Comparison of ENCODE assay signal across 8 cellular contexts in the genomic region with DNA sequence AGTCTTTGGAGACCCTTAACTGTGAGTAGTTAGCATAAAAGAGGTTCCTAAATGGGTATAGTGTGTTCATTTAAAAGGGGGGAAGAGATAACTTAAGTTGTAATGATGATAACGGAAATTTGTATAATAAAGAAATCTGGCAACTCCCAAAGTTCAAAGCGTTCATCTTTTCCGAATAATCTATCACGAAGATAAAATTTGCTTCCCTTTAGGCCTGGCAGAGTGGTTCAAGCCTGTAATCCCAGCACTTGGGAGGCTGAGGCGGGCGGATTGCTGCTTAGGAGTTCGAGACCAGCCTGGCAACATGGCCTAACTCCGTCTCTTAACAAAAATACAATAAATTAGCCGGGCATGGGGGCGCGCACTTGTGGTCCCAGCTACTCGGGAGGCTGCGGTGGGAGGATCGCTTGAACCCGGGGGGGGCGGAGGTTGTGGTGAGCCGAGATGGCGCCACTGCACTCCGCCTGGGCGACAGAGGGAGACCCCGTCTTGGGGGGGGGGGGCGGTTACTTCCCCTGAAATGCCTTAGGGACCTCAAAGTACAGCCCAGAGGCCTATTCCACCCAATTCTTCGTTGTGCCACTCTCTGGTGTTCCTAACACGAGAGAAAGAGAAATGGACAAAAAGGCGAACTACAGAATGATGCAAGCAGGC. TPM values are rescaled to one million over a fixed set of nuclear protein-coding genes. Genes with fewer than 3 reads are reported as not detected.
DNase-seq lines count a peak whose midpoint lies in the region; ATAC-seq and TF ChIP-seq lines count a peak whose summit lies in the region.

No MANE protein-coding gene starts in this region.

- H3K36me3 Mint-ChIP-seq in CD14-positive monocyte, result peaks cover 30 to 41% of the 10 kb centered on the region in 2 donors

- WGBS in heart right ventricle, 2 donors, result 24% methylated on average over 25 of the region's 25 CpGs
- WGBS in sigmoid colon, 2 donors, result 10 to 24% methylated on average over 25 of the region's 25 CpGs

- peaks cover 0 to 2% (median 0%) of the 10 kb centered on the region in 7 donors for H3K9me3 Mint-ChIP-seq in CD14-positive monocyte

- no peaks in the 10 kb centered on the region for H3K9me3 ChIP-seq in heart right ventricle
- no peaks in the 10 kb centered on the region for H3K9me3 ChIP-seq in sigmoid colon

- H3K27me3 ChIP-seq in heart right ventricle, result no peaks in the 10 kb centered on the region
- H3K27me3 ChIP-seq in sigmoid colon, result no peaks in the 10 kb centered on the region

- TF ChIP-seq CTCF in CD14-positive monocyte (IDR thresholded peaks at IDR 0.05) (no peak), heart right ventricle (IDR thresholded peaks at IDR 0.05) (no peak), sigmoid colon (IDR thresholded peaks at IDR 0.05) (no peak)

- peak; percentile 48 for DNase-seq in CD14-positive monocyte (ENCODE audit: low spot score)
- peak; percentile 51 for DNase-seq in MV-4-11 (lab: John Stamatoyannopoulos, UW)
- DNase-seq in activated effector memory CD4-positive, alpha-beta T cell treated with anti-CD3 and anti-CD28 coated beads, Interleukin-2, amount 50 U/mL, for 16 hours, result peak; percentile 77
- peak; percentile 32 to 37 for DNase-seq in heart right ventricle
- DNase-seq in sigmoid colon, result no peak
- no peak for DNase-seq in mucosa of gallbladder (ENCODE audit: low spot score)

- peaks cover 0 to 3% (median 0%) of the 10 kb centered on the region in 3 donors for H3K27me3 Mint-ChIP-seq in CD14-positive monocyte (ENCODE audit: low read depth in 3 of 3)

- H3K36me3 ChIP-seq in heart right ventricle, result peaks cover 0 to 37% (median 13%) of the 10 kb centered on the region in 9 donors
- peaks cover 0 to 20% (median 1%) of the 10 kb centered on the region in 4 donors for H3K36me3 ChIP-seq in sigmoid colon

- H3K4me3 Mint-ChIP-seq in CD14-positive monocyte, result peak overlapping the region; percentile 95 to 96

- ATAC-seq in heart right ventricle, result peak; percentile 11 to 55 (median 29)
- no peak for ATAC-seq in GM21447 (IDR thresholded peaks at IDR 0.05; ENCODE audit: unreplicated experiment)
- ATAC-seq in HG03108 (IDR thresholded peaks at IDR 0.05; ENCODE audit: unreplicated experiment), result no peak

- H3K27ac ChIP-seq in heart right ventricle (peak overlapping the region; percentile 65 to 98 (median 92)), sigmoid colon (peak overlapping the region; percentile 90 to 94 (median 92))

- intact Hi-C loops in CD14-positive monocyte (cut with micrococcal nuclease) (loop anchor here (5.0 kb wide), 3 partner anchors 50 to 1005 kb away; partner anchors contain the start of genes PDS5B (in 2 of the 2) and N4BP2L1 (in 1 of the 2)), heart right ventricle (cut with DNase I) (loop anchor here in 5 of 10 donors (2.0 to 10.0 kb wide), 4 partner anchors 63 to 113 kb away; partner anchors contain the start of gene N4BP2L1 (in 4 of the 5)), sigmoid colon (cut with DNase I) (loop anchor here (2.0 to 5.0 kb wide), 2 partner anchors 50 to 111 kb away; partner anchors contain the start of gene PDS5B)

- peaks cover 50% of the 10 kb centered on the region for H3K4me1 Mint-ChIP-seq in CD14-positive monocyte

- no peak for TF ChIP-seq POLR2A in sigmoid colon (IDR thresholded peaks at IDR 0.05)

- TF ChIP-seq EP300 in sigmoid colon (IDR thresholded peaks at IDR 0.05), result no peak

- H3K4me1 ChIP-seq in heart right ventricle (peaks cover 4 to 56% (median 51%) of the 10 kb centered on the region in 9 donors), sigmoid colon (peaks cover 0 to 51% (median 49%) of the 10 kb centered on the region in 4 donors)

- peak overlapping the region; percentile 98 to 100 (median 99) for H3K27ac Mint-ChIP-seq in CD14-positive monocyte

- H3K4me3 ChIP-seq in heart right ventricle, result peak overlapping the region; percentile 59 to 93 (median 74)
- peak overlapping the region; percentile 68 to 83 (median 76) for H3K4me3 ChIP-seq in sigmoid colon

RNA-seq across cellular contexts. Expression of gene N4BP2L2, which starts 0.9 kb away (rescaled TPM):
- 100 to 1,000 TPM in 1 of 2 donors, 10 to 100 TPM in 1; 94.2 to 105 TPM for polyA plus RNA-seq in CD14-positive monocyte
- total RNA-seq in heart right ventricle, result 100 to 1,000 TPM; 113 to 162 (median 134) TPM
- polyA plus RNA-seq in heart right ventricle, result 100 to 1,000 TPM in 1 of 2 donors, 10 to 100 TPM in 1; 28.2 to 116 TPM
- 100 to 1,000 TPM; 160 to 232 (median 222) TPM for total RNA-seq in sigmoid colon
- 10 to 100 TPM; 22.0 to 39.6 (median 26.4) TPM for polyA plus RNA-seq in sigmoid colon
- total RNA-seq in mucosa of gallbladder, result 125 TPM

RNA-seq across cellular contexts. Expression of gene PDS5B, which starts 48.5 kb away (rescaled TPM):
- polyA plus RNA-seq in CD14-positive monocyte (10 to 100 TPM; 21.0 to 33.0 TPM), heart right ventricle (1 to 10 TPM; 5.6 TPM), sigmoid colon (10 to 100 TPM in 1 of 3 donors, 1 to 10 TPM in 2; 3.6 to 10.9 (median 5.1) TPM)
- total RNA-seq in heart right ventricle (10 to 100 TPM; 16.3 to 29.6 (median 20.6) TPM), sigmoid colon (10 to 100 TPM; 52.8 to 65.0 (median 59.9) TPM), mucosa of gallbladder (35.8 TPM)

Comparison
In these comparisons a context has a peak if more than half of its experiments do, and no peak if none do; other contexts are left out.
1. DNase-seq: peak in CD14-positive monocyte (single experiment), MV-4-11 (single experiment), activated effector memory CD4-positive, alpha-beta T cell treated with anti-CD3 and anti-CD28 coated beads, Interleukin-2, amount 50 U/mL, for 16 hours (single experiment) and heart right ventricle (2 of 2); none in sigmoid colon (single experiment) and mucosa of gallbladder (single experiment).
2. ATAC-seq: peak in heart right ventricle (8 of 8); none in GM21447 (single experiment) and HG03108 (single experiment).